22 cellular contexts compared by ENCODE assay signal in genomic region chr3:106820726-106821362, GRCh38.
DNase-seq lines count a peak whose midpoint lies in the region; ATAC-seq and TF ChIP-seq lines count a peak whose summit lies in the region.
"Had no signal": no experiment of that assay in that cellular context is flagged by ENCODE, and none has a peak within 500 bp of the region (broad histone marks: within the 10 kb centered on the region; RNA-seq: fewer than 3 reads in every experiment).

No MANE protein-coding gene starts in this region.

- H3K36me3 ChIP-seq in lower lobe of right lung (no peaks in the 10 kb centered on the region), upper lobe of right lung (no peaks in the 10 kb centered on the region)
- H3K36me3 ChIP-seq: SJSA1 had no signal

- peaks cover 65% of the 10 kb centered on the region for H3K4me1 Mint-ChIP-seq in brain
- H3K4me1 Mint-ChIP-seq: CD4-positive, CD25-positive, alpha-beta regulatory T cell; T-cell had no signal

- H3K4me1 ChIP-seq in lower lobe of right lung (no peaks in the 10 kb centered on the region), upper lobe of right lung (no peaks in the 10 kb centered on the region)

- H3K27ac ChIP-seq in lower lobe of right lung (no peak overlapping the region), upper lobe of right lung (no peak overlapping the region)
- H3K27ac ChIP-seq: PC-9, SJSA1 had no signal

- no peaks in the 10 kb centered on the region for H3K9me3 ChIP-seq in lower lobe of right lung
- H3K9me3 ChIP-seq in upper lobe of right lung = no peaks in the 10 kb centered on the region
- H3K9me3 ChIP-seq: SJSA1 had no signal

- H3K27me3 Mint-ChIP-seq in brain = peaks cover 6% of the 10 kb centered on the region
- H3K27me3 Mint-ChIP-seq: CD4-positive, CD25-positive, alpha-beta regulatory T cell; T-cell had no signal

- ATAC-seq in lower lobe of right lung (no peak), upper lobe of right lung (no peak), HG02870 (IDR thresholded peaks at IDR 0.05; ENCODE audit: unreplicated experiment) (no peak), HG02981 (IDR thresholded peaks at IDR 0.05; ENCODE audit: unreplicated experiment) (no peak), HG03432 (IDR thresholded peaks at IDR 0.05; ENCODE audit: unreplicated experiment) (no peak)
- ATAC-seq: T-cell had no signal

- H3K36me3 Mint-ChIP-seq in brain = no peaks in the 10 kb centered on the region
- H3K36me3 Mint-ChIP-seq: CD4-positive, CD25-positive, alpha-beta regulatory T cell; T-cell had no signal

- TF ChIP-seq CTCF in brain (conservative IDR thresholded peaks at IDR 0.05) = no peak
- TF ChIP-seq CTCF in lower lobe of right lung (IDR thresholded peaks at IDR 0.05) = no peak
- no peak for TF ChIP-seq CTCF in upper lobe of right lung (IDR thresholded peaks at IDR 0.05)

- H3K27me3 ChIP-seq in lower lobe of right lung (ENCODE audit: low read depth) (no peaks in the 10 kb centered on the region), upper lobe of right lung (no peaks in the 10 kb centered on the region)
- H3K27me3 ChIP-seq: SJSA1 had no signal

- peaks cover 0 to 10% (median 2%) of the 10 kb centered on the region in 5 experiments for H3K9me3 Mint-ChIP-seq in brain
- H3K9me3 Mint-ChIP-seq: T-cell had no signal

- H3K4me3 ChIP-seq in lower lobe of right lung (no peak overlapping the region), upper lobe of right lung (no peak overlapping the region)
- H3K4me3 ChIP-seq: PC-9, SJSA1 had no signal

- H3K27ac Mint-ChIP-seq in brain = peak overlapping the region in 4 of 5 experiments; percentile 48 to 93 (median 63)
- H3K27ac Mint-ChIP-seq: CD4-positive, CD25-positive, alpha-beta regulatory T cell; T-cell had no signal

- no peak overlapping the region for H3K4me3 Mint-ChIP-seq in brain
- H3K4me3 Mint-ChIP-seq: CD4-positive, CD25-positive, alpha-beta regulatory T cell; T-cell had no signal

- DNase-seq in NCI-H524 (lab: John Stamatoyannopoulos, UW) (peak; percentile 14 to 77), NCI-H524 treated with DMSO at 0.1 percent for 48 hours (lab: John Stamatoyannopoulos, UW) (no peak), lower lobe of right lung (peak; percentile 20), upper lobe of right lung (peak; percentile 54)
- DNase-seq: 8988T; ACHN; CD4-positive, CD25-positive, alpha-beta regulatory T cell; HCEC 1CT; IMR-90; KG1; MM.1S; NCI-H2081; NCI-H526; NCI-H82; NK-92 treated with Interleukin-12 subunit alpha and Interleukin-12 subunit beta, amount 100 ng/mL, for 24 hours; PC-9; T-cell had no signal

- intact Hi-C loops in lower lobe of right lung (cut with DNase I) = no loop called here
- intact Hi-C loops in upper lobe of right lung (cut with DNase I) = no loop called here
